ENCODE assay signal across 14 cellular contexts in the genomic region with DNA sequence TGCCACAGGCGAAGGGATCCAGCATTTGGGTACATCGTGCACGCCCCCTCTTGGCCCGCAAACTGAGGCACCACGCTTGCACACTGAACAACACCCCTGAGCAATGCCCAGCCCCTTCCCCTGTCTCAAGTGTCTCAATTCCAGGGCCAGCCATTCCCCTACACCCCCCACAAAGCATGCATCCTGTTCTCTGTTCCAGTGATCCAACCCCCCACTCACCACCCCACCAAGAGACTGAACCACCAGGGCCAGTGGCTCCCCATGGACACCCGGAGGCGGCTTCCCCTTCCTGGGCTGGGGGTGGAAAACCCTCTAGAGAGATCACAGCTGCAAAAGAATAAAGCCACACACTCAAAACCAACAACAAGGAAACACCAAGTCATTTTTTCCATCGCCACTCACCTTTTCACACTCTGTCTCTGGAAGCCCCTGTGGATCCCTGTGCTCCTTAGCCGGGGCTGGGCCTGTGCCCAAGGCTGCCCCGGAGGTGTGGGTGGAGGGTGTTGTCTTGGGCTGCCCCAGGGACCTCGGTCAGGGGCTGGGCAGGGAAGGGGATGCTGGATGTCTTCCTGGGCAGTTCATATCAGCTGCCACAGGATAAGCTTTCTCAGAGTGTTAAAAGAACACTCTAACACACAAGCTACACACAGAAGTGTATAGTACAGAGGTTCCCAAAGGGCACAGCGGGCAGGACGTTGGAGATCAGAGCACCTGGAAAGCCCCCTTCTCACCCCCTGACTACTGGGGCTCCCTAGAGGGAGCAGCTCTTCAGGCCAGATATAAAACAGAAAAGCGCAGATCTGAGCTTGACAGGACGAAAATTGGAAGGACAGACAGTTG.
DNase-seq lines count a peak whose midpoint lies in the region; ATAC-seq and TF ChIP-seq lines count a peak whose summit lies in the region.
"Had no signal": no experiment of that assay in that cellular context is flagged by ENCODE, and none has a peak within 500 bp of the region (broad histone marks: within the 10 kb centered on the region; RNA-seq: fewer than 3 reads in every experiment).

No MANE protein-coding gene starts in this region.

- H3K27ac ChIP-seq in right cardiac atrium (ENCODE audit: low read length) (no peak overlapping the region), right atrium auricular region (no peak overlapping the region), lower lobe of right lung (no peak overlapping the region)
- H3K27ac ChIP-seq: ascending aorta, parathyroid adenoma had no signal

- H3K9me3 Mint-ChIP-seq in activated CD8-positive, alpha-beta T cell treated with anti-CD3 and anti-CD28 coated beads for 36 hours: peaks cover 8% of the 10 kb centered on the region
- peaks cover 4% of the 10 kb centered on the region for H3K9me3 Mint-ChIP-seq in progenitor cell of endocrine pancreas (ENCODE audit: low read depth)

- CTCF ChIA-PET in activated CD8-positive, alpha-beta T cell treated with anti-CD3 and anti-CD28 coated beads for 36 hours (lab: Charles Lee): interaction anchor here (0.7 to 1.5 kb wide), 3 partner anchors 9 to 89 kb away, joined by 3 to 5 read pairs (median 4); no protein-coding TSS in a partner anchor

- 57% methylated on average over 15 of the region's 15 CpGs for WGBS in right cardiac atrium

- TF ChIP-seq CTCF in right atrium auricular region (IDR thresholded peaks at IDR 0.05) (no peak), lower lobe of right lung (IDR thresholded peaks at IDR 0.05) (no peak), progenitor cell of endocrine pancreas (IDR thresholded peaks at IDR 0.05; ENCODE audit: unreplicated experiment) (no peak)
- TF ChIP-seq CTCF in activated CD8-positive, alpha-beta T cell treated with anti-CD3 and anti-CD28 coated beads for 36 hours (IDR thresholded peaks at IDR 0.05): no peak

- peaks cover 36% of the 10 kb centered on the region for H3K4me1 Mint-ChIP-seq in activated CD8-positive, alpha-beta T cell treated with anti-CD3 and anti-CD28 coated beads for 36 hours (ENCODE audit: low read depth)
- H3K4me1 Mint-ChIP-seq in progenitor cell of endocrine pancreas (ENCODE audit: low read depth): no peaks in the 10 kb centered on the region

- POLR2A ChIA-PET in activated CD8-positive, alpha-beta T cell treated with anti-CD3 and anti-CD28 coated beads for 36 hours (lab: Charles Lee): interaction anchor here (0.9 to 1.5 kb wide), 5 partner anchors 9 to 46 kb away, joined by 3 to 8 read pairs (median 4); no protein-coding TSS in a partner anchor

- peak overlapping the region; percentile 62 for H3K27ac Mint-ChIP-seq in activated CD8-positive, alpha-beta T cell treated with anti-CD3 and anti-CD28 coated beads for 36 hours
- H3K27ac Mint-ChIP-seq in progenitor cell of endocrine pancreas: no peak overlapping the region

- ATAC-seq in right cardiac atrium (peak; percentile 51 to 74), lower lobe of right lung (no peak), esophagus mucosa (no peak)
- peak; percentile 85 for ATAC-seq in activated CD8-positive, alpha-beta T cell treated with anti-CD3 and anti-CD28 coated beads for 36 hours
- peak; percentile 90 for ATAC-seq in stimulated activated naive CD8-positive, alpha-beta T cell treated with anti-CD3 and anti-CD28 coated beads, Interleukin-15, Interleukin-2, amounts not matched to agents 100 U/mL and 50 U/mL, for 24 hours

- peak overlapping the region; percentile 9 for H3K4me3 Mint-ChIP-seq in activated CD8-positive, alpha-beta T cell treated with anti-CD3 and anti-CD28 coated beads for 36 hours
- no peak overlapping the region for H3K4me3 Mint-ChIP-seq in progenitor cell of endocrine pancreas (ENCODE audit: low read depth)

- H3K36me3 ChIP-seq in right atrium auricular region (no peaks in the 10 kb centered on the region), lower lobe of right lung (no peaks in the 10 kb centered on the region)
- H3K36me3 ChIP-seq: ascending aorta, HAP-1 had no signal

- intact Hi-C loops in right cardiac atrium (cut with DNase I): no loop called here
- intact Hi-C loops in activated CD8-positive, alpha-beta T cell treated with anti-CD3 and anti-CD28 coated beads for 36 hours (cut with micrococcal nuclease): no loop called here
- intact Hi-C loops in lower lobe of right lung (cut with DNase I): no loop called here

- no peaks in the 10 kb centered on the region for H3K27me3 Mint-ChIP-seq in activated CD8-positive, alpha-beta T cell treated with anti-CD3 and anti-CD28 coated beads for 36 hours
- H3K27me3 Mint-ChIP-seq in progenitor cell of endocrine pancreas: no peaks in the 10 kb centered on the region

- H3K36me3 Mint-ChIP-seq in activated CD8-positive, alpha-beta T cell treated with anti-CD3 and anti-CD28 coated beads for 36 hours (ENCODE audit: low read depth): no peaks in the 10 kb centered on the region
- no peaks in the 10 kb centered on the region for H3K36me3 Mint-ChIP-seq in progenitor cell of endocrine pancreas (ENCODE audit: insufficient read depth)

- no peaks in the 10 kb centered on the region for H3K9me3 ChIP-seq in right cardiac atrium (ENCODE audit: control insufficient read depth, low read length)
- H3K9me3 ChIP-seq in right atrium auricular region: peaks cover 0 to 4% of the 10 kb centered on the region in 2 donors
- peaks cover 2% of the 10 kb centered on the region for H3K9me3 ChIP-seq in lower lobe of right lung
- H3K9me3 ChIP-seq: HAP-1 had no signal

- no peak overlapping the region for H3K4me3 ChIP-seq in right cardiac atrium (ENCODE audit: low read length)
- no peak overlapping the region for H3K4me3 ChIP-seq in right atrium auricular region
- no peak overlapping the region for H3K4me3 ChIP-seq in lower lobe of right lung
- H3K4me3 ChIP-seq: ascending aorta, HAP-1 had no signal

- H3K4me1 ChIP-seq in right cardiac atrium (ENCODE audit: control insufficient read depth, insufficient read depth, low read length) (peaks cover 2% of the 10 kb centered on the region), right atrium auricular region (peaks cover 0 to 24% of the 10 kb centered on the region in 2 donors), lower lobe of right lung (peaks cover 14% of the 10 kb centered on the region)
- H3K4me1 ChIP-seq: HAP-1, parathyroid adenoma had no signal

- DNase-seq in right cardiac atrium: peak in 1 of 3 donors; percentile 68
- DNase-seq in right atrium auricular region (ENCODE audit: low spot score): no peak
- peak; percentile 69 for DNase-seq in activated CD8-positive, alpha-beta T cell treated with anti-CD3 and anti-CD28 coated beads for 36 hours
- peak; percentile 24 for DNase-seq in lower lobe of right lung
- DNase-seq in stimulated activated naive CD8-positive, alpha-beta T cell treated with anti-CD3 and anti-CD28 coated beads, Interleukin-15, Interleukin-2, amounts not matched to agents 100 U/mL and 50 U/mL, for 24 hours: peak; percentile 63
- DNase-seq in progenitor cell of endocrine pancreas (ENCODE audit: low spot score, unreplicated experiment): no peak
- no peak for DNase-seq in Ammon's horn (ENCODE audit: low spot score)
- DNase-seq: activated CD4-positive, CD25-positive, alpha-beta regulatory T cell treated with anti-CD3 and anti-CD28 coated beads, Interleukin-2, amount 50 U/mL, for 72 hours; foreskin melanocyte; MM.1S had no signal

- H3K27me3 ChIP-seq in right cardiac atrium (ENCODE audit: control insufficient read depth, insufficient read depth) (no peaks in the 10 kb centered on the region), right atrium auricular region (no peaks in the 10 kb centered on the region), lower lobe of right lung (ENCODE audit: low read depth) (no peaks in the 10 kb centered on the region)
- H3K27me3 ChIP-seq: ascending aorta had no signal

Comparison
In these comparisons a context has a peak if more than half of its experiments do, and no peak if none do; other contexts are left out.
1. ATAC-seq: peak in right cardiac atrium (2 of 2), activated CD8-positive, alpha-beta T cell treated with anti-CD3 and anti-CD28 coated beads for 36 hours (single experiment) and stimulated activated naive CD8-positive, alpha-beta T cell treated with anti-CD3 and anti-CD28 coated beads, Interleukin-15, Interleukin-2, amounts not matched to agents 100 U/mL and 50 U/mL, for 24 hours (single experiment); none in lower lobe of right lung (0 of 2) and esophagus mucosa (single experiment).
2. DNase-seq: peak in activated CD8-positive, alpha-beta T cell treated with anti-CD3 and anti-CD28 coated beads for 36 hours (single experiment), lower lobe of right lung (single experiment) and stimulated activated naive CD8-positive, alpha-beta T cell treated with anti-CD3 and anti-CD28 coated beads, Interleukin-15, Interleukin-2, amounts not matched to agents 100 U/mL and 50 U/mL, for 24 hours (single experiment); none in right atrium auricular region (single experiment), progenitor cell of endocrine pancreas (single experiment) and Ammon's horn (single experiment).